In the genomic region with DNA sequence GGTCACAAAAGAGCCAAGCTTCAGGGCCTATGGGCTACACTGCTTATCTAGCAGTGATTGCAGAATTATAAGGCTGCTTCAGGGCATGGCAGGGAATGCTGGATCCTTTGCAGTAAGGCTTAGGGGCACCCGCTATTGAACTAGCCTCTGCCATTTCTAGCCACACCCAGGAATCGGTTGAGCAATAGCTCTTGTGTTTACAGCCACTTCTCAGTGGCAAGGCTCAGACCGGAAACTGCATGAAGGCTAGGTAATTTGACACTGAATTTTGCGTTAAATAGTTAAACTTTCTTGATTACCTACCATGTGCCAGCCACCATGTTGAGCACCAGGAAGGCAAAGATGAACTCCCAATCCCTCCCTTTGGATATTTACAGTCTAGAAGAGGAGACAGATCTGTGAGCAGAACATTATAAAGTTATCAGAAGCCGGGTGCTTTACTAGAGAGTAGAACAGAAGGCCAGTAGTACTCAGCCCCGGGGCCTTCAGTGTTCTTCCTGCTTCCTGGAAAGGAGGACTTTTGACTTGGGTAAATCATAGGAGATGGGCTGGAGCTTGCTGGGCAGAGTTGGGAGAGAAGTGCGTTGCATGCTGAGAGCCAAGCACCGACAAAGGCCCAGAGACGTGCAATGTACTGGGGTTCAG, we compare ENCODE assay signal across 1 cellular context.
TF ChIP-seq lines count a peak whose summit lies in the region.

No MANE protein-coding gene starts in this region.

TF ChIP-seq in HepG2, 621 proteins besides CTCF, POLR2A, EP300 and RAD21 (continued from another document):
- TF ChIP-seq PATZ1 (CRISPR knock-in tag; IDR thresholded peaks at IDR 0.05), result no peak
- TF ChIP-seq SMAD1 (CRISPR knock-in tag; IDR thresholded peaks at IDR 0.05; ENCODE audit: borderline replicate concordance, low read depth), result 0 out of 2 replicates have a peak, but pooled peaks have one; percentile 56
- no peak for TF ChIP-seq ONECUT2 (CRISPR knock-in tag; IDR thresholded peaks at IDR 0.05)
- no peak for TF ChIP-seq NFRKB (IDR thresholded peaks at IDR 0.05)
- no peak for TF ChIP-seq BRD4 (CRISPR knock-in tag; IDR thresholded peaks at IDR 0.05)
- no peak for TF ChIP-seq CREM (IDR thresholded peaks at IDR 0.05)
- no peak for TF ChIP-seq CREM (CRISPR knock-in tag; IDR thresholded peaks at IDR 0.05)
- peak; percentile 85 for TF ChIP-seq ZNF644 (CRISPR knock-in tag; IDR thresholded peaks at IDR 0.05; ENCODE audit: low read depth)
- TF ChIP-seq RFXAP (CRISPR knock-in tag; IDR thresholded peaks at IDR 0.05; ENCODE audit: borderline replicate concordance), result peak; percentile 12; the same call in 1 of the 2 replicates
- no peak; the same call in 1 of the 2 replicates for TF ChIP-seq SPEN (CRISPR knock-in tag; IDR thresholded peaks at IDR 0.05; ENCODE audit: low read depth)
- TF ChIP-seq, protein P1, sequence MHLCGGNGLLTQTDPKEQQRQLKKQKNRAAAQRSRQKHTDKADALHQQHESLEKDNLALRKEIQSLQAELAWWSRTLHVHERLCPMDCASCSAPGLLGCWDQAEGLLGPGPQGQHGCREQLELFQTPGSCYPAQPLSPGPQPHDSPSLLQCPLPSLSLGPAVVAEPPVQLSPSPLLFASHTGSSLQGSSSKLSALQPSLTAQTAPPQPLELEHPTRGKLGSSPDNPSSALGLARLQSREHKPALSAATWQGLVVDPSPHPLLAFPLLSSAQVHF (CRISPR knock-in tag; IDR thresholded peaks at IDR 0.05), result no peak
- no peak for TF ChIP-seq SNAPC2 (CRISPR knock-in tag; IDR thresholded peaks at IDR 0.05)
- TF ChIP-seq, protein P2, sequence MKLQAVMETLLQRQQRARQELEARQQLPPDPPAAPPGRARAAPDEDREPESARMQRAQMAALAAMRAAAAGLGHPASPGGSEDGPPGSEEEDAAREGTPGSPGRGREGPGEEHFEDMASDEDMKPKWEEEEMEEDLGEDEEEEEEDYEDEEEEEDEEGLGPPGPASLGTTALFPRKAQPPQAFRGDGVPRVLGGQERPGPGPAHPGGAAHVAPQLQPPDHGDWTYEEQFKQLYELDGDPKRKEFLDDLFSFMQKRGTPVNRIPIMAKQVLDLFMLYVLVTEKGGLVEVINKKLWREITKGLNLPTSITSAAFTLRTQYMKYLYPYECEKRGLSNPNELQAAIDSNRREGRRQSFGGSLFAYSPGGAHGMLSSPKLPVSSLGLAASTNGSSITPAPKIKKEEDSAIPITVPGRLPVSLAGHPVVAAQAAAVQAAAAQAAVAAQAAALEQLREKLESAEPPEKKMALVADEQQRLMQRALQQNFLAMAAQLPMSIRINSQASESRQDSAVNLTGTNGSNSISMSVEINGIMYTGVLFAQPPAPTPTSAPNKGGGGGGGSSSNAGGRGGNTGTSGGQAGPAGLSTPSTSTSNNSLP (IDR thresholded peaks at IDR 0.05; ENCODE audit: low read depth, low read length), result peak; percentile 30; the same call in 1 of the 2 replicates
- no peak for TF ChIP-seq ZIK1 (CRISPR knock-in tag; IDR thresholded peaks at IDR 0.05; ENCODE audit: borderline replicate concordance, low read depth)
- TF ChIP-seq MAFK (conservative IDR thresholded peaks at IDR 0.05 in 1 of 2, IDR thresholded peaks at IDR 0.05 in 1 of 2; ENCODE audit: low read length in 2 of 2), result no peak
- TF ChIP-seq SIN3A (IDR thresholded peaks at IDR 0.05; ENCODE audit: borderline replicate concordance, low read depth, low read length), result no peak; the same call in 1 of the 2 replicates
- TF ChIP-seq ZNF614 (CRISPR knock-in tag; IDR thresholded peaks at IDR 0.05; ENCODE audit: borderline replicate concordance), result no peak
- TF ChIP-seq IRX3 (CRISPR knock-in tag; IDR thresholded peaks at IDR 0.05; ENCODE audit: borderline replicate concordance, low read depth), result no peak
- TF ChIP-seq HOXA7 (CRISPR knock-in tag; IDR thresholded peaks at IDR 0.05), result no peak
- TF ChIP-seq ZNF878 (CRISPR knock-in tag; IDR thresholded peaks at IDR 0.05), result no peak; the same call in 1 of the 2 replicates
- no peak for TF ChIP-seq SKIL (CRISPR knock-in tag; IDR thresholded peaks at IDR 0.05; ENCODE audit: borderline replicate concordance)
- TF ChIP-seq, protein P3, sequence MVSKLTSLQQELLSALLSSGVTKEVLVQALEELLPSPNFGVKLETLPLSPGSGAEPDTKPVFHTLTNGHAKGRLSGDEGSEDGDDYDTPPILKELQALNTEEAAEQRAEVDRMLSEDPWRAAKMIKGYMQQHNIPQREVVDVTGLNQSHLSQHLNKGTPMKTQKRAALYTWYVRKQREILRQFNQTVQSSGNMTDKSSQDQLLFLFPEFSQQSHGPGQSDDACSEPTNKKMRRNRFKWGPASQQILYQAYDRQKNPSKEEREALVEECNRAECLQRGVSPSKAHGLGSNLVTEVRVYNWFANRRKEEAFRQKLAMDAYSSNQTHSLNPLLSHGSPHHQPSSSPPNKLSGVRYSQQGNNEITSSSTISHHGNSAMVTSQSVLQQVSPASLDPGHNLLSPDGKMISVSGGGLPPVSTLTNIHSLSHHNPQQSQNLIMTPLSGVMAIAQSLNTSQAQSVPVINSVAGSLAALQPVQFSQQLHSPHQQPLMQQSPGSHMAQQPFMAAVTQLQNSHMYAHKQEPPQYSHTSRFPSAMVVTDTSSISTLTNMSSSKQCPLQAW (CRISPR knock-in tag; IDR thresholded peaks at IDR 0.05), result peak; percentile 58; the same call in 1 of the 2 replicates
- TF ChIP-seq ZFP62 (CRISPR knock-in tag; IDR thresholded peaks at IDR 0.05), result no peak
- TF ChIP-seq RFX3 (CRISPR knock-in tag; IDR thresholded peaks at IDR 0.05), result no peak
- TF ChIP-seq, protein P4, sequence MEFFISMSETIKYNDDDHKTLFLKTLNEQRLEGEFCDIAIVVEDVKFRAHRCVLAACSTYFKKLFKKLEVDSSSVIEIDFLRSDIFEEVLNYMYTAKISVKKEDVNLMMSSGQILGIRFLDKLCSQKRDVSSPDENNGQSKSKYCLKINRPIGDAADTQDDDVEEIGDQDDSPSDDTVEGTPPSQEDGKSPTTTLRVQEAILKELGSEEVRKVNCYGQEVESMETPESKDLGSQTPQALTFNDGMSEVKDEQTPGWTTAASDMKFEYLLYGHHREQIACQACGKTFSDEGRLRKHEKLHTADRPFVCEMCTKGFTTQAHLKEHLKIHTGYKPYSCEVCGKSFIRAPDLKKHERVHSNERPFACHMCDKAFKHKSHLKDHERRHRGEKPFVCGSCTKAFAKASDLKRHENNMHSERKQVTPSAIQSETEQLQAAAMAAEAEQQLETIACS (CRISPR knock-in tag; IDR thresholded peaks at IDR 0.05), result no peak
- TF ChIP-seq, protein P5, sequence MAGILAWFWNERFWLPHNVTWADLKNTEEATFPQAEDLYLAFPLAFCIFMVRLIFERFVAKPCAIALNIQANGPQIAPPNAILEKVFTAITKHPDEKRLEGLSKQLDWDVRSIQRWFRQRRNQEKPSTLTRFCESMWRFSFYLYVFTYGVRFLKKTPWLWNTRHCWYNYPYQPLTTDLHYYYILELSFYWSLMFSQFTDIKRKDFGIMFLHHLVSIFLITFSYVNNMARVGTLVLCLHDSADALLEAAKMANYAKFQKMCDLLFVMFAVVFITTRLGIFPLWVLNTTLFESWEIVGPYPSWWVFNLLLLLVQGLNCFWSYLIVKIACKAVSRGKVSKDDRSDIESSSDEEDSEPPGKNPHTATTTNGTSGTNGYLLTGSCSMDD (CRISPR knock-in tag; IDR thresholded peaks at IDR 0.05), result no peak
